ENCODE assay signal across 18 cellular contexts in the genomic region with DNA sequence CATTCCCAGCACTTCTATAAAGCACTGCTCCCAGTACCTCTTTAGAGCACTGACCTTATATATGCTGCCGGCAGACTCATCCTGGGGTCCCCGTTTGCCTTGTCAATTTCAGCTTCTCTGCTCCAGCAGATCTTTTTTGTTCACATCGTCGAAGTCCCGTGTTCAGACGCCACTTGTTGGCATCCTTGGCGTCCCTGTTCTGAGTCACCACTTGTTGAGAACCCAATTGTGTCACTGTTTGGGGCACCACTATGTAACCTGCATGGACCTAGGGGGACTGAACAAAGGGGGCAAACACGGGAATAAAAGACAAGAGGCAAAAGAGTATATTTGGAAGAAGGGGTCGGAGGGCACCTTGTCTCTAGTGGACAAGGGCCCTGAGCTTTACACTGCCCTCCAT. TPM values are rescaled to one million over a fixed set of nuclear protein-coding genes. Genes with fewer than 3 reads are reported as not detected.
DNase-seq lines count a peak whose midpoint lies in the region; ATAC-seq and TF ChIP-seq lines count a peak whose summit lies in the region.
"Had no signal": no experiment of that assay in that cellular context is flagged by ENCODE, and none has a peak within 500 bp of the region (broad histone marks: within the 10 kb centered on the region; RNA-seq: fewer than 3 reads in every experiment).

No MANE protein-coding gene starts in this region.

- peak overlapping the region; percentile 97 for H3K27ac ChIP-seq in PC-9
- H3K27ac ChIP-seq in epithelial cell of prostate = peak overlapping the region; percentile 93
- H3K27ac ChIP-seq: right atrium auricular region, transverse colon had no signal

- POLR2A ChIA-PET in Caco-2 (lab: Charles Lee) = interaction anchor here (3.3 kb wide), 1 partner anchor 82 kb away, joined by 17 read pairs; a partner anchor contains a TSS
- POLR2A ChIA-PET in PC-9 (lab: Charles Lee; ENCODE audit: unreplicated experiment) = interaction anchor here (0.6 to 2.2 kb wide), 5 partner anchors 69 to 332 kb away, joined by 3 to 12 read pairs (median 4); a partner anchor contains a TSS
- POLR2A ChIA-PET in activated CD4-positive, alpha-beta memory T cell treated with anti-CD3 and anti-CD28 coated beads, Interleukin-2, amount 10 ng/mL, durations not matched to agents 7 days and 5 days (lab: Charles Lee) = no interaction called here

- H3K9me3 ChIP-seq in Caco-2 = no peaks in the 10 kb centered on the region; the same call in 1 of the 2 replicates
- peaks cover 5% of the 10 kb centered on the region for H3K9me3 ChIP-seq in PC-9 (ENCODE audit: insufficient read depth, low read depth)
- H3K9me3 ChIP-seq: right atrium auricular region, transverse colon had no signal

- no peak for ATAC-seq in HG03135 (IDR thresholded peaks at IDR 0.05; ENCODE audit: unreplicated experiment)
- ATAC-seq: natural killer cell had no signal

- no peaks in the 10 kb centered on the region for H4K20me1 ChIP-seq in PC-9 (ENCODE audit: insufficient read depth)

- H3F3A ChIP-seq in PC-9 (ENCODE audit: insufficient read depth, low read depth) = peaks cover 70% of the 10 kb centered on the region

- H3K4me3 ChIP-seq in Caco-2 (ENCODE audit: low read depth, low read length) (no peak overlapping the region), PC-9 (peak overlapping the region; percentile 73)
- H3K4me3 ChIP-seq: right atrium auricular region, transverse colon had no signal

- H3K4me2 ChIP-seq in PC-9 = peak overlapping the region; percentile 99

- peak overlapping the region; percentile 66; the same call in 1 of the 2 replicates for H2AFZ ChIP-seq in PC-9

- H3K36me3 ChIP-seq in Caco-2 (ENCODE audit: control insufficient read depth, insufficient read depth, low read length) = no peaks in the 10 kb centered on the region
- H3K36me3 ChIP-seq in PC-9 (ENCODE audit: low read depth) = peaks cover 4% of the 10 kb centered on the region
- H3K36me3 ChIP-seq: right atrium auricular region, transverse colon had no signal

- H3K9me2 ChIP-seq in PC-9 (ENCODE audit: insufficient read depth) = no peaks in the 10 kb centered on the region

- H3K9me3 Mint-ChIP-seq in Caco-2 (ENCODE audit: unreplicated experiment) (no peaks in the 10 kb centered on the region), nephron progenitor cell (no peaks in the 10 kb centered on the region)
- no peaks in the 10 kb centered on the region for H3K9me3 Mint-ChIP-seq in activated CD4-positive, alpha-beta memory T cell treated with anti-CD3 and anti-CD28 coated beads, Interleukin-2, amount 10 ng/mL, durations not matched to agents 7 days and 5 days
- H3K9me3 Mint-ChIP-seq: dendritic cell treated with granulocyte-macrophage colony-stimulating factor and Interleukin-4, amounts not matched to agents 40 ng/mL and 50 ng/mL, for 4 days; natural killer cell had no signal

- CTCF ChIA-PET in Caco-2 (lab: Charles Lee) (interaction anchor here (1.2 to 2.8 kb wide), 4 partner anchors 13 to 193 kb away, joined by 3 to 24 read pairs (median 6); a partner anchor contains a TSS), PC-9 (lab: Charles Lee) (interaction anchor here (0.9 to 4.6 kb wide), 4 partner anchors 13 to 81 kb away, joined by 3 to 25 read pairs (median 7); a partner anchor contains a TSS)
- CTCF ChIA-PET in activated CD4-positive, alpha-beta memory T cell treated with anti-CD3 and anti-CD28 coated beads, Interleukin-2, amount 10 ng/mL, durations not matched to agents 7 days and 5 days (lab: Charles Lee) = interaction anchor here (0.9 kb wide), 1 partner anchor 81 kb away, joined by 3 read pairs; no protein-coding TSS in a partner anchor

- H3K36me3 Mint-ChIP-seq in Caco-2 (ENCODE audit: insufficient read depth, unreplicated experiment) (peaks cover 7% of the 10 kb centered on the region), nephron progenitor cell (ENCODE audit: low read depth) (no peaks in the 10 kb centered on the region)
- no peaks in the 10 kb centered on the region for H3K36me3 Mint-ChIP-seq in activated CD4-positive, alpha-beta memory T cell treated with anti-CD3 and anti-CD28 coated beads, Interleukin-2, amount 10 ng/mL, durations not matched to agents 7 days and 5 days (ENCODE audit: low read depth)
- H3K36me3 Mint-ChIP-seq: natural killer cell had no signal

- no peak for TF ChIP-seq CTCF in Caco-2 (IDR thresholded peaks at IDR 0.05; ENCODE audit: insufficient read depth in 1 of 2, low read depth in 1 of 2, low read length in 1 of 2, severe bottlenecking in 1 of 2, unreplicated experiment in 1 of 2)
- TF ChIP-seq CTCF in PC-9 (conservative IDR thresholded peaks at IDR 0.05) = no peak
- TF ChIP-seq CTCF in nephron progenitor cell (IDR thresholded peaks at IDR 0.05) = no peak

- H3K27ac Mint-ChIP-seq in Caco-2 (ENCODE audit: unreplicated experiment) (peak overlapping the region; percentile 29), nephron progenitor cell (peak overlapping the region; percentile 3)
- no peak overlapping the region for H3K27ac Mint-ChIP-seq in activated CD4-positive, alpha-beta memory T cell treated with anti-CD3 and anti-CD28 coated beads, Interleukin-2, amount 10 ng/mL, durations not matched to agents 7 days and 5 days
- H3K27ac Mint-ChIP-seq: dendritic cell treated with granulocyte-macrophage colony-stimulating factor and Interleukin-4, amounts not matched to agents 40 ng/mL and 50 ng/mL, for 4 days; natural killer cell had no signal

- BruUV-seq in Caco-2 (replicated peaks; lab: Mats Ljungman, UMichigan) (no TSS peak), PC-9 (replicated peaks; lab: Mats Ljungman, UMichigan) (TSS peak; percentile 61)

- H3K4me1 Mint-ChIP-seq in Caco-2 (ENCODE audit: low read depth, unreplicated experiment) (peaks cover 11% of the 10 kb centered on the region), nephron progenitor cell (peaks cover 63% of the 10 kb centered on the region)
- H3K4me1 Mint-ChIP-seq in activated CD4-positive, alpha-beta memory T cell treated with anti-CD3 and anti-CD28 coated beads, Interleukin-2, amount 10 ng/mL, durations not matched to agents 7 days and 5 days = no peaks in the 10 kb centered on the region
- H3K4me1 Mint-ChIP-seq: natural killer cell had no signal

- DNase-seq in Caco-2 (no peak), PC-9 (no peak), epithelial cell of prostate (ENCODE audit: low read depth, low spot score) (no peak), nephron progenitor cell (no peak), activated T-cell treated with anti-CD3 and anti-CD28 coated beads for 4 hours (no peak)
- DNase-seq in activated CD4-positive, alpha-beta memory T cell treated with anti-CD3 and anti-CD28 coated beads, Interleukin-2, amount 10 ng/mL, durations not matched to agents 7 days and 5 days = no peak
- DNase-seq in stimulated activated CD4-positive, alpha-beta T cell treated with anti-CD3 and anti-CD28 coated beads, Interleukin-12 subunit alpha, Interleukin-12 subunit beta, amount 100 ng/mL, for 4 hours = no peak
- DNase-seq: activated effector memory CD4-positive, alpha-beta T cell treated with anti-CD3 and anti-CD28 coated beads, Interleukin-2, amount 50 U/mL, for 16 hours; DND-41; natural killer cell; NCI-H1930; NCI-H510A; transverse colon had no signal

- H3K27me3 ChIP-seq in Caco-2 (replicated peaks; ENCODE audit: control insufficient read depth, insufficient read depth, low read length) = no peaks in the 10 kb centered on the region
- H3K27me3 ChIP-seq in PC-9 (ENCODE audit: insufficient read depth, low read depth) = no peaks in the 10 kb centered on the region
- H3K27me3 ChIP-seq: right atrium auricular region, transverse colon had no signal

- peaks cover 21% of the 10 kb centered on the region for H3K79me2 ChIP-seq in PC-9 (ENCODE audit: low read depth)

- intact Hi-C loops in Caco-2 (cut with micrococcal nuclease; ENCODE audit: unreplicated experiment) = loop anchor here (1.0 kb wide), 1 partner anchor 82 kb away; a partner anchor contains a TSS
- intact Hi-C loops in PC-9 (cut with micrococcal nuclease; ENCODE audit: unreplicated experiment) = no loop called here

- H3K4me3 Mint-ChIP-seq in Caco-2 (ENCODE audit: unreplicated experiment) (peak overlapping the region; percentile 28), nephron progenitor cell (peak overlapping the region; percentile 6)
- H3K4me3 Mint-ChIP-seq in activated CD4-positive, alpha-beta memory T cell treated with anti-CD3 and anti-CD28 coated beads, Interleukin-2, amount 10 ng/mL, durations not matched to agents 7 days and 5 days = no peak overlapping the region
- H3K4me3 Mint-ChIP-seq: dendritic cell treated with granulocyte-macrophage colony-stimulating factor and Interleukin-4, amounts not matched to agents 40 ng/mL and 50 ng/mL, for 4 days; natural killer cell had no signal

- H3K27me3 Mint-ChIP-seq in Caco-2 (ENCODE audit: insufficient read depth, unreplicated experiment) (no peaks in the 10 kb centered on the region), nephron progenitor cell (ENCODE audit: low read depth, poor library complexity) (peaks cover 4% of the 10 kb centered on the region)
- peaks cover 15% of the 10 kb centered on the region for H3K27me3 Mint-ChIP-seq in activated CD4-positive, alpha-beta memory T cell treated with anti-CD3 and anti-CD28 coated beads, Interleukin-2, amount 10 ng/mL, durations not matched to agents 7 days and 5 days
- H3K27me3 Mint-ChIP-seq: dendritic cell treated with granulocyte-macrophage colony-stimulating factor and Interleukin-4, amounts not matched to agents 40 ng/mL and 50 ng/mL, for 4 days had no signal

- H3K4me1 ChIP-seq in Caco-2 = peaks cover 47% of the 10 kb centered on the region
- peaks cover 95% of the 10 kb centered on the region for H3K4me1 ChIP-seq in PC-9 (replicated peaks; ENCODE audit: insufficient read depth)
- H3K4me1 ChIP-seq: right atrium auricular region had no signal

RNA-seq across cellular contexts. Expression of a gene that starts 25.5 kb away (rescaled TPM):
- total RNA-seq in Caco-2 (2022) (not detected in 2 replicates), PC-9 (2021) (not detected in 2 replicates)
- not detected for total RNA-seq in activated CD4-positive, alpha-beta memory T cell treated with anti-CD3 and anti-CD28 coated beads, Interleukin-2, amount 10 ng/mL, durations not matched to agents 7 days and 5 days
- total RNA-seq: A172, liver, natural killer cell, right atrium auricular region, transverse colon had no signal

RNA-seq across cellular contexts. Expression of a gene that starts 36.0 kb away (rescaled TPM):
- not detected in 2 replicates for total RNA-seq in Caco-2 (2022)
- total RNA-seq in PC-9 (2021) = not detected in 2 replicates
- not detected for total RNA-seq in activated CD4-positive, alpha-beta memory T cell treated with anti-CD3 and anti-CD28 coated beads, Interleukin-2, amount 10 ng/mL, durations not matched to agents 7 days and 5 days
- total RNA-seq: A172, liver, natural killer cell, right atrium auricular region, transverse colon had no signal

RNA-seq across cellular contexts. Expression of a gene that starts 59.7 kb away (rescaled TPM):
- total RNA-seq in Caco-2 (2022) (0.14 and 0.20 TPM in 2 replicates), PC-9 (2021) (0.96 and 1.6 TPM in 2 replicates)
- total RNA-seq in activated CD4-positive, alpha-beta memory T cell treated with anti-CD3 and anti-CD28 coated beads, Interleukin-2, amount 10 ng/mL, durations not matched to agents 7 days and 5 days = not detected
- total RNA-seq: liver, natural killer cell, right atrium auricular region, transverse colon had no signal
